Comparison of ENCODE assay signal across 33 cellular contexts in the genomic region with DNA sequence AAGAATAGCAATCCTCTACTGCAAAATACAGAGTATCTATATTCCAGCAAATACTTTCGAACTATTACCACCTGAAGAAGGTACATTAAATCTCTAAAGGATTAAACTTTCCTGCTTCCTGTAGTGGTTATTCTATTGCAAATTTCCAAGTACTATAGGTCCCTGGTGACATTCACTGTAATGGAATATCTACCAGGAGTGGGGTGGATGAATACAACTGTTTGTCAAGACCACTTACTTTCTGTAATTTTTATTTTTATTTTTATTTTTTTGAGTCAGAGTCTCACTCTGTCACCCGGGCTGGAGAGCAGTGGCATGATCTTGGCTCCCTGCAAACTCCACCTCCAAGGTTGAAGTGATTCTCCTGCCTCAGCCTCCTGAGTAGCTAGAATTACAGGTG.
DNase-seq lines count a peak whose midpoint lies in the region; ATAC-seq, FAIRE-seq and TF ChIP-seq lines count a peak whose summit lies in the region.
"Had no signal": no experiment of that assay in that cellular context is flagged by ENCODE, and none has a peak within 500 bp of the region (broad histone marks: within the 10 kb centered on the region; RNA-seq: fewer than 3 reads in every experiment).

No MANE protein-coding gene starts in this region.

- H3K4me2 ChIP-seq in K562 (ENCODE audit: insufficient read depth, low read length), result no peak overlapping the region
- H3K4me2 ChIP-seq: A549; BLaER1; BLaER1 treated with 17β-estradiol and CSF1 and Interleukin-3, amounts not matched to agents 10 nM and 100 nM had no signal

- H3K36me3 ChIP-seq in HEK293 (ENCODE audit: control insufficient read depth in 2 of 2, insufficient read depth in 1 of 2, low read length in 2 of 2) (no peaks in the 10 kb centered on the region), K562 (ENCODE audit: control insufficient read depth, insufficient read depth, low read length) (no peaks in the 10 kb centered on the region), esophagus muscularis mucosa (no peaks in the 10 kb centered on the region), lower lobe of right lung (no peaks in the 10 kb centered on the region)
- H3K36me3 ChIP-seq: BE2C; BLaER1; BLaER1 treated with 17β-estradiol and CSF1 and Interleukin-3, amounts not matched to agents 10 nM and 100 nM had no signal

- H3K4me1 ChIP-seq in HEK293 (ENCODE audit: control insufficient read depth, insufficient read depth, low read length) (no peaks in the 10 kb centered on the region), K562 (replicated peaks in 1 of 2; ENCODE audit: control insufficient read depth in 2 of 2, insufficient read depth in 2 of 2, low read length in 2 of 2) (no peaks in the 10 kb centered on the region), esophagus muscularis mucosa (no peaks in the 10 kb centered on the region), lower lobe of right lung (no peaks in the 10 kb centered on the region)
- H3K4me1 ChIP-seq: A549, BE2C, BLaER1, Caco-2 had no signal

- TF ChIP-seq CTCF in HEK293 (tag by site-specific recombination; IDR thresholded peaks at IDR 0.05), result no peak
- no peak for TF ChIP-seq CTCF in K562 (IDR thresholded peaks at IDR 0.05 in 2 of 3, conservative IDR thresholded peaks at IDR 0.05 in 1 of 3; ENCODE audit: insufficient read depth in 2 of 3, low read depth in 1 of 3, low read length in 3 of 3)
- no peak for TF ChIP-seq CTCF in esophagus muscularis mucosa (IDR thresholded peaks at IDR 0.05)
- no peak for TF ChIP-seq CTCF in lower lobe of right lung (IDR thresholded peaks at IDR 0.05)

- no peak for TF ChIP-seq EP300 in K562 (IDR thresholded peaks at IDR 0.05; ENCODE audit: low read length)
- no peak for TF ChIP-seq EP300 in esophagus muscularis mucosa (IDR thresholded peaks at IDR 0.05)

- no peaks in the 10 kb centered on the region for H3K9me1 ChIP-seq in K562 (ENCODE audit: control insufficient read depth, insufficient read depth, low read length)

- no peak overlapping the region for H3K9ac ChIP-seq in K562 (ENCODE audit: insufficient read depth in 1 of 2, low read depth in 2 of 2, low read length in 2 of 2)
- H3K9ac ChIP-seq: BLaER1; BLaER1 treated with 17β-estradiol and CSF1 and Interleukin-3, amounts not matched to agents 10 nM and 100 nM had no signal

- in situ Hi-C loops in K562 (cut with MboI), result no loop called here

- H3K4me3 ChIP-seq in HEK293 (ENCODE audit: low read depth, low read length), result no peak overlapping the region
- H3K4me3 ChIP-seq in K562, result no peak overlapping the region
- no peak overlapping the region for H3K4me3 ChIP-seq in esophagus muscularis mucosa
- H3K4me3 ChIP-seq in lower lobe of right lung, result no peak overlapping the region
- H3K4me3 ChIP-seq: A549; BLaER1; BLaER1 treated with 17β-estradiol and CSF1 and Interleukin-3, amounts not matched to agents 10 nM and 100 nM had no signal

- H3K9me3 ChIP-seq in HEK293 (ENCODE audit: control insufficient read depth, insufficient read depth, low read depth, low read length) (no peaks in the 10 kb centered on the region), K562 (replicated peaks; ENCODE audit: control insufficient read depth, insufficient read depth, low read depth, low read length) (no peaks in the 10 kb centered on the region; the same call in 1 of the 2 replicates), esophagus muscularis mucosa (peaks cover 0 to 25% (median 10%) of the 10 kb centered on the region in 4 donors), lower lobe of right lung (no peaks in the 10 kb centered on the region)
- H3K9me3 ChIP-seq: A549, BE2C, Caco-2 had no signal

- no peaks in the 10 kb centered on the region for H4K20me1 ChIP-seq in K562 (replicated peaks; ENCODE audit: control insufficient read depth, insufficient read depth, low read length)
- H4K20me1 ChIP-seq: BLaER1; BLaER1 treated with 17β-estradiol and CSF1 and Interleukin-3, amounts not matched to agents 10 nM and 100 nM had no signal

- H3K27me3 ChIP-seq in K562 (ENCODE audit: control insufficient read depth in 2 of 2, insufficient read depth in 2 of 2, low read length in 2 of 2) (peaks cover 11 to 19% of the 10 kb centered on the region in 2 experiments), esophagus muscularis mucosa (no peaks in the 10 kb centered on the region), lower lobe of right lung (ENCODE audit: low read depth) (no peaks in the 10 kb centered on the region)
- H3K27me3 ChIP-seq: BE2C; BLaER1; BLaER1 treated with 17β-estradiol and CSF1 and Interleukin-3, amounts not matched to agents 10 nM and 100 nM had no signal

- POLR2A ChIA-PET in HEK293 (lab: Yijun Ruan, JAX), result no interaction called here
- POLR2A ChIA-PET in K562 (lab: Yijun Ruan, JAX), result no interaction called here

- no peaks in the 10 kb centered on the region for H3K79me2 ChIP-seq in K562 (ENCODE audit: control insufficient read depth, insufficient read depth, low read length)

- ATAC-seq in K562, result no peak
- no peak for ATAC-seq in lower lobe of right lung
- ATAC-seq in GM19023 (IDR thresholded peaks at IDR 0.05; ENCODE audit: unreplicated experiment), result no peak
- ATAC-seq: A549; CD8-positive, alpha-beta T cell had no signal

- WGBS in K562 (ENCODE audit: insufficient coverage, low coverage, missing lambda C conversion rate), result 0% methylated on average over 2 of the region's 2 CpGs
- 85% methylated on average over 2 of the region's 2 CpGs for WGBS in esophagus muscularis mucosa

- no peak for TF ChIP-seq RAD21 in K562 (CRISPR knock-in tag; conservative IDR thresholded peaks at IDR 0.05 in 1 of 2, IDR thresholded peaks at IDR 0.05 in 1 of 2)

- TF ChIP-seq POLR2A in K562 (conservative IDR thresholded peaks at IDR 0.05) (no peak), esophagus muscularis mucosa (IDR thresholded peaks at IDR 0.05; ENCODE audit: low read depth) (no peak)

- BruUV-seq in K562 (replicated peaks; lab: Mats Ljungman, UMichigan), result no TSS peak

- H2AFZ ChIP-seq in K562 (ENCODE audit: low read depth, low read length), result no peak overlapping the region

- CTCF ChIA-PET in HEK293 (lab: Yijun Ruan, JAX), result no interaction called here
- CTCF ChIA-PET in K562 (lab: Yijun Ruan, JAX; ENCODE audit: low intra/inter-chr PET ratio), result no interaction called here

- intact Hi-C loops in K562 (cut with micrococcal nuclease), result no loop called here
- intact Hi-C loops in esophagus muscularis mucosa (cut with DNase I), result no loop called here
- intact Hi-C loops in lower lobe of right lung (cut with DNase I), result no loop called here

- FAIRE-seq in K562 (lab: Jason Lieb, UNC), result no peak
- FAIRE-seq: A204.1, A549, D721Med had no signal

- no peak for DNase-seq in K562 (ENCODE audit: extremely low read depth in 1 of 4, low spot score in 3 of 4)
- peak; percentile 21 for DNase-seq in esophagus muscularis mucosa (ENCODE audit: extremely low spot score)
- DNase-seq in lower lobe of right lung, result no peak
- no peak for DNase-seq in stimulated activated naive CD4-positive, alpha-beta T cell (lab: John Stamatoyannopoulos, UW)
- DNase-seq: 8988T; ACHN; AML-193; BE2C; C1 segment of cervical spinal cord; Caco-2; Calu3; CD4-positive, alpha-beta memory T cell; CD4-positive, alpha-beta T cell; CD4-positive, CD25-positive, alpha-beta regulatory T cell; CD8-positive, alpha-beta memory T cell; CD8-positive, alpha-beta T cell; COR-L47; DMS 273 treated with DMSO at 0.1 percent for 48 hours; DMS153; DMS53; DMS79; DMS79 treated with DMSO at 0.1 percent for 48 hours; DND-41; EL had no signal

- no peak overlapping the region for H3K27ac ChIP-seq in HEK293 (ENCODE audit: extremely low read depth, low read depth, low read length)
- no peak overlapping the region for H3K27ac ChIP-seq in K562 (ENCODE audit: extremely low read depth, low read depth, low read length)
- H3K27ac ChIP-seq in esophagus muscularis mucosa (replicated peaks in 1 of 4), result no peak overlapping the region
- H3K27ac ChIP-seq in lower lobe of right lung, result no peak overlapping the region
- H3K27ac ChIP-seq: 22Rv1; A549; BLaER1; BLaER1 treated with 17β-estradiol and CSF1 and Interleukin-3, amounts not matched to agents 10 nM and 100 nM; C4-2B had no signal

TF ChIP-seq in HEK293, 187 proteins besides CTCF, POLR2A, EP300 and RAD21:
- TF ChIP-seq ZNF48 (tag by site-specific recombination; IDR thresholded peaks at IDR 0.05) (no peak), ZNF707 (tag by site-specific recombination; IDR thresholded peaks at IDR 0.05) (peak; percentile 67)
- TF ChIP-seq, protein P1, sequence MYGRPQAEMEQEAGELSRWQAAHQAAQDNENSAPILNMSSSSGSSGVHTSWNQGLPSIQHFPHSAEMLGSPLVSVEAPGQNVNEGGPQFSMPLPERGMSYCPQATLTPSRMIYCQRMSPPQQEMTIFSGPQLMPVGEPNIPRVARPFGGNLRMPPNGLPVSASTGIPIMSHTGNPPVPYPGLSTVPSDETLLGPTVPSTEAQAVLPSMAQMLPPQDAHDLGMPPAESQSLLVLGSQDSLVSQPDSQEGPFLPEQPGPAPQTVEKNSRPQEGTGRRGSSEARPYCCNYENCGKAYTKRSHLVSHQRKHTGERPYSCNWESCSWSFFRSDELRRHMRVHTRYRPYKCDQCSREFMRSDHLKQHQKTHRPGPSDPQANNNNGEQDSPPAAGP (tag by site-specific recombination; IDR thresholded peaks at IDR 0.05), result no peak

TF ChIP-seq in K562, 482 proteins besides CTCF, POLR2A, EP300 and RAD21:
- no peak for TF ChIP-seq ZEB2 (IDR thresholded peaks at IDR 0.05)
- peak; percentile 74; the same call in 1 of the 2 replicates for TF ChIP-seq ZNF707 (CRISPR knock-in tag; conservative IDR thresholded peaks at IDR 0.05)
TF ChIP-seq in K562: peak in this region for 1.

Comparison
In these comparisons a context has a peak if more than half of its experiments do, and no peak if none do; other contexts are left out.
1. Of the 44 proteins assayed by ChIP-seq in both K562 and HEK293: peak only in K562: none; only in HEK293: none; in both: ZNF707; in neither: 43.